23 cellular contexts compared by ENCODE assay signal in genomic region chr13:73422973-73423372, GRCh38.
"Had no signal": no experiment of that assay in that cellular context is flagged by ENCODE, and none has a peak within 500 bp of the region (broad histone marks: within the 10 kb centered on the region; RNA-seq: fewer than 3 reads in every experiment).

No MANE protein-coding gene starts in this region.

- H3K36me3 ChIP-seq: neural progenitor cell, right atrium auricular region, spleen, thoracic aorta, vagina had no signal

- ATAC-seq: activated CD4-positive, alpha-beta T cell treated with anti-CD3 and anti-CD28 coated beads for 36 hours; activated CD8-positive, alpha-beta memory T cell treated with anti-CD3 and anti-CD28 coated beads, Interleukin-2, amount 10 ng/mL, durations not matched to agents 7 days and 5 days; activated CD8-positive, alpha-beta T cell treated with anti-CD3 and anti-CD28 coated beads, Interleukin-2, amount 10 ng/mL, durations not matched to agents 7 days and 5 days; left cardiac atrium; natural killer cell; stimulated activated naive CD8-positive, alpha-beta T cell treated with anti-CD3 and anti-CD28 coated beads, Interleukin-15, Interleukin-2, amounts not matched to agents 100 U/mL and 50 U/mL, for 24 hours had no signal

- H3K36me3 Mint-ChIP-seq: activated CD8-positive, alpha-beta memory T cell treated with anti-CD3 and anti-CD28 coated beads, Interleukin-2, amount 10 ng/mL, durations not matched to agents 7 days and 5 days; activated naive CD4-positive, alpha-beta T cell treated with anti-CD3 and anti-CD28 coated beads, Interleukin-2, amount 50 U/mL, for 24 hours; natural killer cell; neural progenitor cell; type B pancreatic cell had no signal

- H3K4me3 Mint-ChIP-seq: activated CD4-positive, alpha-beta T cell treated with anti-CD3 and anti-CD28 coated beads for 36 hours; activated CD8-positive, alpha-beta memory T cell treated with anti-CD3 and anti-CD28 coated beads, Interleukin-2, amount 10 ng/mL, durations not matched to agents 7 days and 5 days; activated CD8-positive, alpha-beta T cell treated with anti-CD3 and anti-CD28 coated beads, Interleukin-2, amount 10 ng/mL, durations not matched to agents 7 days and 5 days; activated naive CD4-positive, alpha-beta T cell treated with anti-CD3 and anti-CD28 coated beads, Interleukin-2, amount 50 U/mL, for 24 hours; natural killer cell; neural progenitor cell; type B pancreatic cell had no signal

- H2AFZ ChIP-seq: neural progenitor cell had no signal

- H3K4me1 Mint-ChIP-seq: activated CD8-positive, alpha-beta memory T cell treated with anti-CD3 and anti-CD28 coated beads, Interleukin-2, amount 10 ng/mL, durations not matched to agents 7 days and 5 days; activated naive CD4-positive, alpha-beta T cell treated with anti-CD3 and anti-CD28 coated beads, Interleukin-2, amount 50 U/mL, for 24 hours; natural killer cell; neural progenitor cell had no signal

- H3K4me1 ChIP-seq: neural progenitor cell, right atrium auricular region, spleen, vagina had no signal

- H3K27ac Mint-ChIP-seq: activated CD4-positive, alpha-beta T cell treated with anti-CD3 and anti-CD28 coated beads for 36 hours; activated CD8-positive, alpha-beta memory T cell treated with anti-CD3 and anti-CD28 coated beads, Interleukin-2, amount 10 ng/mL, durations not matched to agents 7 days and 5 days; activated CD8-positive, alpha-beta T cell treated with anti-CD3 and anti-CD28 coated beads, Interleukin-2, amount 10 ng/mL, durations not matched to agents 7 days and 5 days; activated naive CD4-positive, alpha-beta T cell treated with anti-CD3 and anti-CD28 coated beads, Interleukin-2, amount 50 U/mL, for 24 hours; activated T-helper 2 cell treated with anti-CD3 and anti-CD28 coated beads, Interferon-gamma antibody, Interleukin-2, Interleukin-4, amounts not matched to agents 10 μg/mL and 5 μg/mL and 100 μg/mL, durations not matched to agents 14 hours and 24 hours and 36 hours; natural killer cell; neural progenitor cell; type B pancreatic cell had no signal

- H3K27ac ChIP-seq: neural progenitor cell, right atrium auricular region, spleen, thoracic aorta, vagina had no signal

- H3K4me2 ChIP-seq: neural progenitor cell had no signal

- H3K9me3 Mint-ChIP-seq: activated naive CD4-positive, alpha-beta T cell treated with anti-CD3 and anti-CD28 coated beads, Interleukin-2, amount 50 U/mL, for 24 hours; activated T-helper 2 cell treated with anti-CD3 and anti-CD28 coated beads, Interferon-gamma antibody, Interleukin-2, Interleukin-4, amounts not matched to agents 10 μg/mL and 5 μg/mL and 100 μg/mL, durations not matched to agents 14 hours and 24 hours and 36 hours; neural progenitor cell; type B pancreatic cell had no signal

- H3K27me3 Mint-ChIP-seq: activated CD4-positive, alpha-beta T cell treated with anti-CD3 and anti-CD28 coated beads for 36 hours; activated CD8-positive, alpha-beta memory T cell treated with anti-CD3 and anti-CD28 coated beads, Interleukin-2, amount 10 ng/mL, durations not matched to agents 7 days and 5 days; activated naive CD4-positive, alpha-beta T cell treated with anti-CD3 and anti-CD28 coated beads, Interleukin-2, amount 50 U/mL, for 24 hours; type B pancreatic cell had no signal

- H3K4me3 ChIP-seq: neural progenitor cell, right atrium auricular region, spleen, thoracic aorta, vagina had no signal

- DNase-seq: activated CD4-positive, alpha-beta T cell treated with anti-CD3 and anti-CD28 coated beads for 36 hours; activated CD4-positive, CD25-positive, alpha-beta regulatory T cell; activated CD8-positive, alpha-beta memory T cell treated with anti-CD3 and anti-CD28 coated beads, Interleukin-2, amount 10 ng/mL, durations not matched to agents 7 days and 5 days; activated CD8-positive, alpha-beta T cell treated with anti-CD3 and anti-CD28 coated beads, Interleukin-2, amount 10 ng/mL, durations not matched to agents 7 days and 5 days; activated T-cell treated with anti-CD3 and anti-CD28 coated beads, Interleukin-2, amount 50 U/mL, for 48 hours; dermis blood vessel endothelial cell; effector CD4-positive, alpha-beta T cell; erythroblast; foreskin melanocyte; islet precursor cell; left cardiac atrium; mesenchymal stem cell; natural killer cell; occipital lobe; spleen; stimulated activated naive CD8-positive, alpha-beta T cell treated with anti-CD3 and anti-CD28 coated beads, Interleukin-15, Interleukin-2, amounts not matched to agents 100 U/mL and 50 U/mL, for 24 hours had no signal

- H3K27me3 ChIP-seq: neural progenitor cell, right atrium auricular region, spleen, vagina had no signal

- H3K9me3 ChIP-seq: right atrium auricular region, spleen, thoracic aorta, vagina had no signal
